ENCODE assay signal across 8 cellular contexts in the genomic region with DNA sequence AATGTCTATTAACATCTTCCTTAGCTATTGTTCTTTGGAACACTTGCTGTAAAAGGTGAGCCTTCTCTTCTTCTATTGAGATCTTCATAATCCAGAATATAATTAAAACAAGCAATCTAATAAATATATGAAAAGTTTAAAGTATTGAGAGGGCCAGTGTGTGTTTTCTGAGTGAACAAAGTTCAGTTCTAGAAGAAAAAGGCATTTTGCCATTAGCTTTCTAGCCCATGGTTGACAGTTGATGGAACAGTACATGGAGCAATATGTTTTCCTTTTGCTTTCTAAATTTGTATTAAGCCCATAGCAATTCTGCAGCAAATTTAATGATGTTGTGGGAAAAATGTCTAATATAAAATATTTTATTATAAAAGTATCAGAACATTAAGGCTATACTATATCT.
"Had no signal": no experiment of that assay in that cellular context is flagged by ENCODE, and none has a peak within 500 bp of the region (broad histone marks: within the 10 kb centered on the region; RNA-seq: fewer than 3 reads in every experiment).

No MANE protein-coding gene starts in this region.

- FAIRE-seq: G401.6, GM12878, GM12891, GM12892, GM18507, GM19239 had no signal

- DNase-seq: GDM1, GF-D8 had no signal

- H3K4me3 ChIP-seq: GM12878 had no signal

- ATAC-seq: GM12878 had no signal
